In genomic region chr7:128033246-128033645, GRCh38 we compare ENCODE assay signal across 14 cellular contexts. TPM values are rescaled to one million over a fixed set of nuclear protein-coding genes. Genes with fewer than 3 reads are reported as not detected.
DNase-seq lines count a peak whose midpoint lies in the region; ATAC-seq and TF ChIP-seq lines count a peak whose summit lies in the region.
"Had no signal": no experiment of that assay in that cellular context is flagged by ENCODE, and none has a peak within 500 bp of the region (broad histone marks: within the 10 kb centered on the region; RNA-seq: fewer than 3 reads in every experiment).

No MANE protein-coding gene starts in this region.

- no peak overlapping the region for H4K91ac ChIP-seq in mesenchymal stem cell (ENCODE audit: low read length)

- ATAC-seq in activated T-cell treated with anti-CD3 and anti-CD28 coated beads, Interleukin-2, amount 50 U/mL, for 72 hours (replicated peaks in 1 of 2): no peak
- no peak for ATAC-seq in stimulated activated effector memory CD8-positive, alpha-beta T cell treated with anti-CD3 and anti-CD28 coated beads, Interleukin-12 subunit alpha, Interleukin-12 subunit beta, amount 100 ng/mL, for 72 hours
- no peak for ATAC-seq in HG03196 (IDR thresholded peaks at IDR 0.05; ENCODE audit: unreplicated experiment)
- ATAC-seq: left lobe of liver, Panc1 had no signal

- no peak overlapping the region for H3K4ac ChIP-seq in mesenchymal stem cell (ENCODE audit: low read depth in 1 of 2, low read length in 2 of 2)

- H3K4me2 ChIP-seq in mesenchymal stem cell (ENCODE audit: low read length, poor library complexity, severe bottlenecking): no peak overlapping the region

- no peak overlapping the region for H4K8ac ChIP-seq in mesenchymal stem cell (ENCODE audit: low read length)

- H3K9me3 Mint-ChIP-seq in activated T-cell treated with anti-CD3 and anti-CD28 coated beads, Interleukin-2, amount 50 U/mL, for 72 hours: no peaks in the 10 kb centered on the region
- H3K9me3 Mint-ChIP-seq in brain: peaks cover 0 to 2% (median 0%) of the 10 kb centered on the region in 5 experiments
- no peaks in the 10 kb centered on the region for H3K9me3 Mint-ChIP-seq in stimulated activated effector memory CD8-positive, alpha-beta T cell treated with anti-CD3 and anti-CD28 coated beads, Interleukin-12 subunit alpha, Interleukin-12 subunit beta, amount 100 ng/mL, for 72 hours

- H2BK5ac ChIP-seq in mesenchymal stem cell (ENCODE audit: low read depth, low read length, poor library complexity, severe bottlenecking): no peak overlapping the region

- no peak overlapping the region for H3K23ac ChIP-seq in mesenchymal stem cell (ENCODE audit: low read length in 2 of 2)

- H3K4me3 ChIP-seq in mesenchymal stem cell (ENCODE audit: insufficient read depth in 1 of 2, low read depth in 1 of 2, low read length in 2 of 2) (no peak overlapping the region), uterus (no peak overlapping the region)

- H3K9me3 ChIP-seq in mesenchymal stem cell (ENCODE audit: control insufficient read depth, low read length) (no peaks in the 10 kb centered on the region), uterus (no peaks in the 10 kb centered on the region)
- H3K9me3 ChIP-seq: ovary, thyroid gland had no signal

- H2BK12ac ChIP-seq in mesenchymal stem cell (ENCODE audit: low read length in 2 of 2): no peak overlapping the region

- TF ChIP-seq POLR2A in uterus (IDR thresholded peaks at IDR 0.05): no peak

- TF ChIP-seq CTCF in brain (conservative IDR thresholded peaks at IDR 0.05) (no peak), uterus (IDR thresholded peaks at IDR 0.05) (no peak)

- H3K36me3 ChIP-seq in mesenchymal stem cell (ENCODE audit: control insufficient read depth in 1 of 2, insufficient read depth in 2 of 2, low read depth in 1 of 2, low read length in 2 of 2) (peaks cover 8 to 24% of the 10 kb centered on the region in 2 experiments), uterus (no peaks in the 10 kb centered on the region)
- H3K36me3 ChIP-seq: ovary, thyroid gland had no signal

- no peak overlapping the region for H2BK120ac ChIP-seq in mesenchymal stem cell (ENCODE audit: low read depth, low read length)

- no peak overlapping the region for H3K27ac Mint-ChIP-seq in activated T-cell treated with anti-CD3 and anti-CD28 coated beads, Interleukin-2, amount 50 U/mL, for 72 hours
- H3K27ac Mint-ChIP-seq in brain: peak overlapping the region in 3 of 5 experiments; percentile 72 to 92 (median 89)
- H3K27ac Mint-ChIP-seq in stimulated activated effector memory CD8-positive, alpha-beta T cell treated with anti-CD3 and anti-CD28 coated beads, Interleukin-12 subunit alpha, Interleukin-12 subunit beta, amount 100 ng/mL, for 72 hours: no peak overlapping the region

- peaks cover 10 to 11% of the 10 kb centered on the region in 2 donors for H3K36me3 Mint-ChIP-seq in activated T-cell treated with anti-CD3 and anti-CD28 coated beads, Interleukin-2, amount 50 U/mL, for 72 hours (ENCODE audit: insufficient read depth in 2 of 2)
- peaks cover 12% of the 10 kb centered on the region for H3K36me3 Mint-ChIP-seq in brain
- peaks cover 16% of the 10 kb centered on the region for H3K36me3 Mint-ChIP-seq in stimulated activated effector memory CD8-positive, alpha-beta T cell treated with anti-CD3 and anti-CD28 coated beads, Interleukin-12 subunit alpha, Interleukin-12 subunit beta, amount 100 ng/mL, for 72 hours

- H2BK15ac ChIP-seq in mesenchymal stem cell (ENCODE audit: low read depth, poor library complexity, severe bottlenecking): no peak overlapping the region

- H3K27me3 ChIP-seq in mesenchymal stem cell (ENCODE audit: control insufficient read depth in 1 of 2, insufficient read depth in 1 of 2, low read length in 2 of 2) (peaks cover 0 to 17% of the 10 kb centered on the region in 2 experiments), uterus (no peaks in the 10 kb centered on the region)
- H3K27me3 ChIP-seq: brain microvascular endothelial cell, ovary, thyroid gland had no signal

- no peak for DNase-seq in activated T-cell treated with anti-CD3 and anti-CD28 coated beads, Interleukin-2, amount 50 U/mL, for 72 hours
- no peak for DNase-seq in activated T-cell treated with anti-CD3 and anti-CD28 coated beads, Interleukin-2, amount 50 U/mL, for 1 hour
- DNase-seq in mesenchymal stem cell: no peak
- DNase-seq in stimulated activated effector memory CD8-positive, alpha-beta T cell treated with anti-CD3 and anti-CD28 coated beads, Interleukin-12 subunit alpha, Interleukin-12 subunit beta, amount 100 ng/mL, for 72 hours (ENCODE audit: low spot score in 2 of 2): no peak
- DNase-seq in mucosa of gallbladder (ENCODE audit: low spot score): no peak
- no peak for DNase-seq in uterus
- DNase-seq: brain microvascular endothelial cell, MV-4-11 had no signal

- H3K9ac ChIP-seq in mesenchymal stem cell (ENCODE audit: low read length): peak overlapping the region; percentile 78

- peaks cover 46% of the 10 kb centered on the region for H3K79me1 ChIP-seq in mesenchymal stem cell (replicated peaks; ENCODE audit: low read length, poor library complexity, severe bottlenecking)

- no peak overlapping the region for H2AFZ ChIP-seq in mesenchymal stem cell (ENCODE audit: low read depth, low read length)

- WGBS in mesenchymal stem cell: 73% methylated on average over 9 of the region's 9 CpGs

- intact Hi-C loops in uterus (cut with DNase I; ENCODE audit: low total_unique reads): no loop called here

- no peak overlapping the region for H3K14ac ChIP-seq in mesenchymal stem cell (ENCODE audit: low read length in 2 of 2)

- no peak overlapping the region for H3K27ac ChIP-seq in mesenchymal stem cell (ENCODE audit: low read length, poor library complexity, severe bottlenecking)
- no peak overlapping the region for H3K27ac ChIP-seq in uterus
- H3K27ac ChIP-seq: ovary, thyroid gland had no signal

- H3K4me1 ChIP-seq in mesenchymal stem cell (ENCODE audit: control insufficient read depth, insufficient read depth, low read depth, low read length): peaks cover 13% of the 10 kb centered on the region
- H3K4me1 ChIP-seq in uterus: peaks cover 5 to 6% of the 10 kb centered on the region in 2 donors

- no peak overlapping the region for H2AK5ac ChIP-seq in mesenchymal stem cell (ENCODE audit: low read length, severe bottlenecking)

- H3K4me1 Mint-ChIP-seq in activated T-cell treated with anti-CD3 and anti-CD28 coated beads, Interleukin-2, amount 50 U/mL, for 72 hours (ENCODE audit: low read depth): peaks cover 7% of the 10 kb centered on the region
- H3K4me1 Mint-ChIP-seq in brain: peaks cover 52% of the 10 kb centered on the region
- H3K4me1 Mint-ChIP-seq in stimulated activated effector memory CD8-positive, alpha-beta T cell treated with anti-CD3 and anti-CD28 coated beads, Interleukin-12 subunit alpha, Interleukin-12 subunit beta, amount 100 ng/mL, for 72 hours: peaks cover 32% of the 10 kb centered on the region

- no peak overlapping the region for H3K18ac ChIP-seq in mesenchymal stem cell (ENCODE audit: low read depth in 1 of 2, low read length in 2 of 2)

- no peaks in the 10 kb centered on the region for H3K27me3 Mint-ChIP-seq in activated T-cell treated with anti-CD3 and anti-CD28 coated beads, Interleukin-2, amount 50 U/mL, for 72 hours (ENCODE audit: low read depth)
- peaks cover 15% of the 10 kb centered on the region for H3K27me3 Mint-ChIP-seq in brain

- peak overlapping the region; percentile 44 to 49 for H3K4me3 Mint-ChIP-seq in activated T-cell treated with anti-CD3 and anti-CD28 coated beads, Interleukin-2, amount 50 U/mL, for 72 hours
- peak overlapping the region; percentile 83 to 92 (median 86) for H3K4me3 Mint-ChIP-seq in brain
- H3K4me3 Mint-ChIP-seq in stimulated activated effector memory CD8-positive, alpha-beta T cell treated with anti-CD3 and anti-CD28 coated beads, Interleukin-12 subunit alpha, Interleukin-12 subunit beta, amount 100 ng/mL, for 72 hours: peak overlapping the region; percentile 23

RNA-seq across cellular contexts. Expression of gene LRRC4, which starts 2.0 kb away (rescaled TPM):
- total RNA-seq in activated T-cell treated with anti-CD3 and anti-CD28 coated beads, Interleukin-2, amount 50 U/mL, for 72 hours: under 1 TPM in 1 of 2 donors, not detected in 1; 0.53 TPM
- polyA plus RNA-seq in brain (ENCODE audit: insufficient read depth, low read depth, low replicate concordance): 7.8 TPM
- polyA plus RNA-seq in mesenchymal stem cell (2013, experiment 1 of 2): 0.23 TPM
- polyA plus RNA-seq in mesenchymal stem cell (2013, experiment 2 of 2): 0.14 TPM
- total RNA-seq in mucosa of gallbladder (3.8 TPM), uterus (1 to 10 TPM in 2 of 4 donors, under 1 TPM in 2; 0.29 to 2.5 (median 1.2) TPM)

Comparison
In these comparisons a context has a peak if more than half of its experiments do, and no peak if none do; other contexts are left out.
1. H3K27ac Mint-ChIP-seq: peak in brain (3 of 5); none in activated T-cell treated with anti-CD3 and anti-CD28 coated beads, Interleukin-2, amount 50 U/mL, for 72 hours (single experiment) and stimulated activated effector memory CD8-positive, alpha-beta T cell treated with anti-CD3 and anti-CD28 coated beads, Interleukin-12 subunit alpha, Interleukin-12 subunit beta, amount 100 ng/mL, for 72 hours (single experiment).
2. H3K4me3 Mint-ChIP-seq: peak in every context shown above with its lines; median percentile 86 in brain; 46 in activated T-cell treated with anti-CD3 and anti-CD28 coated beads, Interleukin-2, amount 50 U/mL, for 72 hours; 23 in stimulated activated effector memory CD8-positive, alpha-beta T cell treated with anti-CD3 and anti-CD28 coated beads, Interleukin-12 subunit alpha, Interleukin-12 subunit beta, amount 100 ng/mL, for 72 hours.